ENCODE assay signal across 8 cellular contexts in genomic region chr1:215566556-215567490, GRCh38. TPM values are rescaled to one million over a fixed set of nuclear protein-coding genes. Genes with fewer than 3 reads are reported as not detected.
DNase-seq lines count a peak whose midpoint lies in the region; ATAC-seq and TF ChIP-seq lines count a peak whose summit lies in the region.

Gene KCTD3 (plus strand): TSS chr1:215567304. CDS start chr1:215567686, 382 bp downstream.

- peak within 1 kb of the TSS; percentile 90 for H2BK5ac ChIP-seq in H9 (ENCODE audit: insufficient read length, low read length)

- H3K79me1 ChIP-seq in H9 (ENCODE audit: insufficient read depth, low read depth, low read length, poor library complexity, severe bottlenecking) = no peaks in the 10 kb centered on the region

- H3K4me3 Mint-ChIP-seq in H9 = peak within 1 kb of the TSS; percentile 97 to 99

- intact Hi-C loops in left ventricle myocardium superior (cut with micrococcal nuclease) (no loop called here), posterior vena cava (cut with DNase I) (no loop called here)

- peak within 1 kb of the TSS; percentile 97 to 98 (median 97) for H3K27ac Mint-ChIP-seq in H9

- H4K91ac ChIP-seq in H9 (ENCODE audit: insufficient read length, low read depth, low read length) = no peak within 1 kb of the TSS

- no peaks in the 10 kb centered on the region for H3K9me3 ChIP-seq in H9 (ENCODE audit: control insufficient read depth, low read depth, low read length)

- H3K56ac ChIP-seq in H9 (ENCODE audit: insufficient read length, low read depth, low read length) = peak within 1 kb of the TSS; percentile 94

- H3K79me2 ChIP-seq in H9 (ENCODE audit: insufficient read depth, low read length) = peaks cover 24% of the 10 kb centered on the region; the same call in 1 of the 2 replicates

- ATAC-seq in left ventricle myocardium superior = peak; percentile 95

- peak within 1 kb of the TSS; percentile 93 for H3K9ac ChIP-seq in H9 (ENCODE audit: extremely low read depth, insufficient read length, low read length)

- no peaks in the 10 kb centered on the region for H3K27me3 ChIP-seq in H9 (ENCODE audit: insufficient read depth, low read length)

- H3K36me3 Mint-ChIP-seq in H9 (ENCODE audit: insufficient read depth in 1 of 3, low read depth in 3 of 3) = no peaks in the 10 kb centered on the region; a peak in 2 of 7 replicates

- H3K9me3 Mint-ChIP-seq in H9 = no peaks in the 10 kb centered on the region

- no peak within 1 kb of the TSS for H2BK20ac ChIP-seq in H9 (ENCODE audit: low read depth, low read length, poor library complexity, severe bottlenecking)

- no peak within 1 kb of the TSS for H3T11ph ChIP-seq in H9 (ENCODE audit: low read length)

- DNase-seq in GF-D8 (lab: John Stamatoyannopoulos, UW) (peak; percentile 56), H9 (peak; percentile 81), LoVo (ENCODE audit: low spot score) (peak; percentile 85), SHP77 (lab: John Stamatoyannopoulos, UW) (peak; percentile 69 to 74), left ventricle myocardium superior (peak; percentile 91), posterior vena cava (ENCODE audit: low spot score) (peak; percentile 94), NK-92 (lab: John Stamatoyannopoulos, UW; ENCODE audit: unreplicated experiment) (no peak)

- peak within 1 kb of the TSS; percentile 86 for H2AFZ ChIP-seq in H9 (ENCODE audit: low read length)

- peak within 1 kb of the TSS; percentile 95 for H3K18ac ChIP-seq in H9 (ENCODE audit: insufficient read length, low read depth, low read length)

- H3K14ac ChIP-seq in H9 (ENCODE audit: insufficient read depth, low read length) = peak within 1 kb of the TSS; percentile 90

- peaks cover 6% of the 10 kb centered on the region for H3K23me2 ChIP-seq in H9 (ENCODE audit: insufficient read length, low read depth, low read length, poor library complexity, severe bottlenecking)

- H2BK12ac ChIP-seq in H9 (ENCODE audit: insufficient read length, low read depth, low read length) = peak within 1 kb of the TSS; percentile 45

- no peak for TF ChIP-seq CTCF in H9 (conservative IDR thresholded peaks at IDR 0.05)

- no CpG with 5 or more reads among the region's 44 CpGs for WGBS in H9 (ENCODE audit: extremely low coverage, insufficient read length, low lambda C conversion rate)

- peak within 1 kb of the TSS; percentile 100; the same call in 1 of the 2 replicates for H2BK15ac ChIP-seq in H9 (ENCODE audit: low read depth, low read length)

- H3K27me3 Mint-ChIP-seq in H9 (ENCODE audit: low read depth) = no peaks in the 10 kb centered on the region

- H4K8ac ChIP-seq in H9 (replicated peaks; ENCODE audit: insufficient read length, low read depth, low read length) = no peak within 1 kb of the TSS

- H2AK5ac ChIP-seq in H9 (ENCODE audit: insufficient read length, low read length) = no peak within 1 kb of the TSS

- H4K20me1 ChIP-seq in H9 (ENCODE audit: control insufficient read depth, insufficient read depth, insufficient read length) = no peaks in the 10 kb centered on the region

- no peak within 1 kb of the TSS for H3K23ac ChIP-seq in H9 (ENCODE audit: insufficient read length, low read depth, low read length)

- peak within 1 kb of the TSS; percentile 92 for H4K5ac ChIP-seq in H9 (ENCODE audit: insufficient read length, low read depth, low read length)

- H3K4me2 ChIP-seq in H9 (ENCODE audit: insufficient read depth, insufficient read length, low read length) = peak within 1 kb of the TSS; percentile 95

- no peaks in the 10 kb centered on the region for H3K4me1 ChIP-seq in H9 (ENCODE audit: insufficient read depth, low read length)

- H3K27ac ChIP-seq in H9 (ENCODE audit: insufficient read length, low read depth, low read length) (peak within 1 kb of the TSS; percentile 86), angular gyrus (ENCODE audit: low read depth, low read length) (peak within 1 kb of the TSS; percentile 92)

- peak within 1 kb of the TSS; percentile 77 for H2BK120ac ChIP-seq in H9 (ENCODE audit: low read depth, low read length, poor library complexity, severe bottlenecking)

- H3K4ac ChIP-seq in H9 (ENCODE audit: low read depth, low read length) = no peak within 1 kb of the TSS; the same call in 1 of the 2 replicates

- H3K4me1 Mint-ChIP-seq in H9 = peaks cover 22 to 37% of the 10 kb centered on the region in 2 experiments

RNA-seq across cellular contexts. Expression of gene KCTD3, which starts in this region (rescaled TPM):
- 37.8 and 39.3 TPM in 2 replicates for total RNA-seq in H9 (2021)
- total RNA-seq in left ventricle myocardium superior = 13.6 TPM
- total RNA-seq in posterior vena cava = 10 to 100 TPM; 40.2 to 43.8 TPM
